13 cellular contexts compared by ENCODE assay signal in genomic region chr1:156177918-156178654, GRCh38. TPM values are rescaled to one million over a fixed set of nuclear protein-coding genes. Genes with fewer than 3 reads are reported as not detected.
A peak's percentile ranks its signal among the peaks of the same experiment; 100 is the strongest.
DNase-seq lines count a peak whose midpoint lies in the region; ATAC-seq and TF ChIP-seq lines count a peak whose summit lies in the region.
"Had no signal": no experiment of that assay in that cellular context is flagged by ENCODE, and none has a peak within 500 bp of the region (broad histone marks: within the 10 kb centered on the region; RNA-seq: fewer than 3 reads in every experiment).

No MANE protein-coding gene starts in this region.

- H3K4me3 ChIP-seq in Loucy (ENCODE audit: low read length, poor library complexity, severe bottlenecking) (no peak overlapping the region), neutrophil (ENCODE audit: low read depth in 1 of 2, low read length in 1 of 2) (no peak overlapping the region), breast epithelium (no peak overlapping the region)
- H3K4me3 ChIP-seq: thoracic aorta had no signal

- no peak overlapping the region for H3K9ac ChIP-seq in Loucy (ENCODE audit: low read depth, low read length, poor library complexity, severe bottlenecking)

- ATAC-seq in activated naive CD8-positive, alpha-beta T cell treated with anti-CD3 and anti-CD28 coated beads, Interleukin-2, amount 50 U/mL, for 24 hours = peak; percentile 61
- no peak for ATAC-seq in left cardiac atrium
- ATAC-seq in HG02981 (IDR thresholded peaks at IDR 0.05; ENCODE audit: unreplicated experiment) = no peak

- H3K4me2 ChIP-seq in Loucy (ENCODE audit: low read depth, low read length, poor library complexity, severe bottlenecking) = peak overlapping the region; percentile 21

- H4K20me1 ChIP-seq in Loucy (ENCODE audit: insufficient read depth, low read length, poor library complexity, severe bottlenecking) = no peaks in the 10 kb centered on the region

- no peaks in the 10 kb centered on the region for H3F3A ChIP-seq in Loucy (ENCODE audit: low read depth)

- peaks cover 6% of the 10 kb centered on the region for H3K4me1 Mint-ChIP-seq in T-helper 1 cell treated with Interleukin-12 subunit alpha and Interleukin-12 subunit beta and Interleukin-4 antibody, amounts not matched to agents 30 μg/mL and 1 μg/mL, for 36 hours (ENCODE audit: low read depth)
- peaks cover 19% of the 10 kb centered on the region for H3K4me1 Mint-ChIP-seq in activated naive CD8-positive, alpha-beta T cell treated with anti-CD3 and anti-CD28 coated beads, Interleukin-2, amount 50 U/mL, for 24 hours

- H3K27ac ChIP-seq in neutrophil (peak overlapping the region; percentile 52), breast epithelium (no peak overlapping the region)
- H3K27ac ChIP-seq: thoracic aorta had no signal

- no peak for TF ChIP-seq CTCF in Loucy (conservative IDR thresholded peaks at IDR 0.05; ENCODE audit: low read length)
- TF ChIP-seq CTCF in neutrophil (IDR thresholded peaks at IDR 0.05) = no peak
- TF ChIP-seq CTCF in breast epithelium (IDR thresholded peaks at IDR 0.05) = no peak

- H3K9me3 ChIP-seq in Loucy (ENCODE audit: insufficient read depth, low read depth, low read length) (no peaks in the 10 kb centered on the region), neutrophil (no peaks in the 10 kb centered on the region), breast epithelium (no peaks in the 10 kb centered on the region)
- H3K9me3 ChIP-seq: thoracic aorta had no signal

- no peak overlapping the region for H2AFZ ChIP-seq in Loucy (ENCODE audit: low read length)

- no peaks in the 10 kb centered on the region for H3K27me3 ChIP-seq in Loucy (ENCODE audit: insufficient read depth, low read length, poor library complexity, severe bottlenecking)
- H3K27me3 ChIP-seq in neutrophil = no peaks in the 10 kb centered on the region
- no peaks in the 10 kb centered on the region for H3K27me3 ChIP-seq in breast epithelium

- no peaks in the 10 kb centered on the region for H3K9me2 ChIP-seq in Loucy (replicated peaks; ENCODE audit: low read depth, low read length)

- no peaks in the 10 kb centered on the region for H3K36me3 ChIP-seq in Loucy (ENCODE audit: insufficient read depth, low read length)
- H3K36me3 ChIP-seq in neutrophil = peaks cover 83% of the 10 kb centered on the region
- no peaks in the 10 kb centered on the region for H3K36me3 ChIP-seq in breast epithelium

- peaks cover 12% of the 10 kb centered on the region for H3K4me1 ChIP-seq in Loucy (ENCODE audit: insufficient read depth, low read length, poor library complexity, severe bottlenecking)
- H3K4me1 ChIP-seq in neutrophil (ENCODE audit: control insufficient read depth in 1 of 2, insufficient read depth in 1 of 2, low read depth in 1 of 2, low read length in 1 of 2) = no peaks in the 10 kb centered on the region
- no peaks in the 10 kb centered on the region for H3K4me1 ChIP-seq in breast epithelium

- H3K4me3 Mint-ChIP-seq in T-helper 1 cell treated with Interleukin-12 subunit alpha and Interleukin-12 subunit beta and Interleukin-4 antibody, amounts not matched to agents 30 μg/mL and 1 μg/mL, for 36 hours = no peak overlapping the region
- no peak overlapping the region for H3K4me3 Mint-ChIP-seq in activated naive CD8-positive, alpha-beta T cell treated with anti-CD3 and anti-CD28 coated beads, Interleukin-2, amount 50 U/mL, for 24 hours

- H3K27ac Mint-ChIP-seq in T-helper 1 cell treated with Interleukin-12 subunit alpha and Interleukin-12 subunit beta and Interleukin-4 antibody, amounts not matched to agents 30 μg/mL and 1 μg/mL, for 36 hours = peak overlapping the region; percentile 21
- peak overlapping the region; percentile 40 for H3K27ac Mint-ChIP-seq in activated naive CD8-positive, alpha-beta T cell treated with anti-CD3 and anti-CD28 coated beads, Interleukin-2, amount 50 U/mL, for 24 hours

- no peaks in the 10 kb centered on the region for H3K9me3 Mint-ChIP-seq in T-helper 1 cell treated with Interleukin-12 subunit alpha and Interleukin-12 subunit beta and Interleukin-4 antibody, amounts not matched to agents 30 μg/mL and 1 μg/mL, for 36 hours
- H3K9me3 Mint-ChIP-seq in activated naive CD8-positive, alpha-beta T cell treated with anti-CD3 and anti-CD28 coated beads, Interleukin-2, amount 50 U/mL, for 24 hours = no peaks in the 10 kb centered on the region

- H3K27me3 Mint-ChIP-seq in T-helper 1 cell treated with Interleukin-12 subunit alpha and Interleukin-12 subunit beta and Interleukin-4 antibody, amounts not matched to agents 30 μg/mL and 1 μg/mL, for 36 hours (ENCODE audit: low read depth) = peaks cover 7% of the 10 kb centered on the region
- peaks cover 1% of the 10 kb centered on the region for H3K27me3 Mint-ChIP-seq in activated naive CD8-positive, alpha-beta T cell treated with anti-CD3 and anti-CD28 coated beads, Interleukin-2, amount 50 U/mL, for 24 hours

- no peak for TF ChIP-seq POLR2A in breast epithelium (IDR thresholded peaks at IDR 0.05)

- intact Hi-C loops in left cardiac atrium (cut with DNase I) = no loop called here
- intact Hi-C loops in breast epithelium (cut with DNase I; ENCODE audit: low total_unique reads) = no loop called here

- H3K79me2 ChIP-seq in Loucy (ENCODE audit: insufficient read depth, low read length) = no peaks in the 10 kb centered on the region

- peaks cover 3% of the 10 kb centered on the region for H3K36me3 Mint-ChIP-seq in T-helper 1 cell treated with Interleukin-12 subunit alpha and Interleukin-12 subunit beta and Interleukin-4 antibody, amounts not matched to agents 30 μg/mL and 1 μg/mL, for 36 hours (ENCODE audit: low read depth)
- H3K36me3 Mint-ChIP-seq in activated naive CD8-positive, alpha-beta T cell treated with anti-CD3 and anti-CD28 coated beads, Interleukin-2, amount 50 U/mL, for 24 hours (ENCODE audit: low read depth) = peaks cover 41% of the 10 kb centered on the region

- DNase-seq in T-helper 1 cell = no peak
- no peak for DNase-seq in activated naive CD8-positive, alpha-beta T cell treated with anti-CD3 and anti-CD28 coated beads, Interleukin-2, amount 50 U/mL, for 24 hours
- DNase-seq in left cardiac atrium = no peak
- DNase-seq in breast epithelium (ENCODE audit: low spot score in 2 of 2) = no peak
- DNase-seq: activated CD8-positive, alpha-beta memory T cell treated with anti-CD3 and anti-CD28 coated beads, Interleukin-2, amount 50 U/mL, for 4 hours; GF-D8; NCI-H1105; NCI-H2227 treated with DMSO at 0.1 percent for 48 hours had no signal

RNA-seq across cellular contexts. Expression of gene SLC25A44, which starts 15.8 kb away (rescaled TPM):
- total RNA-seq in left cardiac atrium (10 to 100 TPM; 16.0 to 23.1 TPM), breast epithelium (10 to 100 TPM; 10.7 to 23.7 (median 13.8) TPM)

RNA-seq across cellular contexts. Expression of gene SEMA4A, which starts 24.7 kb away (rescaled TPM):
- total RNA-seq in left cardiac atrium (1 to 10 TPM; 2.7 to 3.8 TPM), breast epithelium (10 to 100 TPM in 1 of 3 donors, 1 to 10 TPM in 2; 1.4 to 21.5 (median 9.2) TPM)

RNA-seq across cellular contexts. Expression of gene PMF1, which starts 34.7 kb away (rescaled TPM):
- total RNA-seq in left cardiac atrium (10 to 100 TPM; 47.4 to 62.8 TPM), breast epithelium (10 to 100 TPM; 41.4 to 75.2 (median 60.3) TPM)
